33 cellular contexts compared by ENCODE assay signal in the genomic region with DNA sequence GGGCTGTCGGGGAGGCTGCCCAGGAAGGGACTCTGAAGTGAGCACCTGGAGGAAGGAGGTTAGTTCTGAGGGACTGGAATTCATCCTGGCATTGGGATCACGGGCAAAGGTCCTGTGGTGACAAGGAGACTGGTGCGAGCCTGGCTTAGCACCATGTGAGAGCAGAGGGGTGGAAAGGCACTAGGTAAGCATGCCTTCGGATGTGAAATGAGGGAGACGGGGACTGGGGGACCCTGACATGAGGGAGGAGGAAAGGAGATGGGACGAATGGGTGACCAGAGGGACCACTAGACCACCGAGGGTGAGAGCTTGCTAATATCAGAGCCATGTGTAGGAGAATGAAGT. TPM values are rescaled to one million over a fixed set of nuclear protein-coding genes. Genes with fewer than 3 reads are reported as not detected.
"Had no signal": no experiment of that assay in that cellular context is flagged by ENCODE, and none has a peak within 500 bp of the region (broad histone marks: within the 10 kb centered on the region; RNA-seq: fewer than 3 reads in every experiment).

No MANE protein-coding gene starts in this region.

- H3K27ac ChIP-seq: dorsolateral prefrontal cortex, gastrocnemius medialis, prostate gland, right atrium auricular region, testis, tibial artery, vagina had no signal

- H3K9me3 ChIP-seq: gastrocnemius medialis, prostate gland, right atrium auricular region, testis, tibial artery, vagina had no signal

- H3K27ac Mint-ChIP-seq: nephron progenitor cell; stimulated activated effector memory CD8-positive, alpha-beta T cell treated with anti-CD3 and anti-CD28 coated beads, Interleukin-12 subunit alpha, Interleukin-12 subunit beta, amount 100 ng/mL, for 72 hours; type B pancreatic cell had no signal

- ATAC-seq: gastrocnemius medialis; left lobe of liver; naive thymus-derived CD8-positive, alpha-beta T cell; sciatic nerve; stimulated activated effector memory CD8-positive, alpha-beta T cell treated with anti-CD3 and anti-CD28 coated beads, Interleukin-12 subunit alpha, Interleukin-12 subunit beta, amount 100 ng/mL, for 72 hours; stimulated activated naive CD8-positive, alpha-beta T cell treated with anti-CD3 and anti-CD28 coated beads, Interleukin-15, Interleukin-2, amounts not matched to agents 100 U/mL and 50 U/mL, for 24 hours had no signal

- DNase-seq: dorsolateral prefrontal cortex; effector CD4-positive, alpha-beta T cell; foreskin fibroblast; gastrocnemius medialis; head of caudate nucleus; kidney; mesendoderm; midbrain; naive thymus-derived CD8-positive, alpha-beta T cell; nephron progenitor cell; nucleus accumbens; stimulated activated CD4-positive, alpha-beta T cell treated with anti-CD3 and anti-CD28 coated beads, Interleukin-12 subunit alpha, Interleukin-12 subunit beta, amount 100 ng/mL, for 4 hours; stimulated activated CD4-positive, alpha-beta T cell treated with anti-CD3 and anti-CD28 coated beads, Interleukin-1b, Interleukin-23, amount 100 ng/mL, for 48 hours; stimulated activated CD4-positive, alpha-beta T cell treated with anti-CD3 and anti-CD28 coated beads, Interleukin-4, amount 100 ng/mL, for 1 hour; stimulated activated naive CD8-positive, alpha-beta T cell treated with anti-CD3 and anti-CD28 coated beads, Interleukin-15, Interleukin-2, amounts not matched to agents 100 U/mL and 50 U/mL, for 24 hours; substantia nigra; testis had no signal

- H3K27me3 ChIP-seq: right atrium auricular region, testis, vagina had no signal

- H3K4me2 ChIP-seq: smooth muscle cell had no signal

- H3K4me3 Mint-ChIP-seq: naive thymus-derived CD8-positive, alpha-beta T cell; nephron progenitor cell; stimulated activated effector memory CD8-positive, alpha-beta T cell treated with anti-CD3 and anti-CD28 coated beads, Interleukin-12 subunit alpha, Interleukin-12 subunit beta, amount 100 ng/mL, for 72 hours; type B pancreatic cell had no signal

- H3K9me3 Mint-ChIP-seq: naive thymus-derived CD8-positive, alpha-beta T cell; nephron progenitor cell; stimulated activated effector memory CD8-positive, alpha-beta T cell treated with anti-CD3 and anti-CD28 coated beads, Interleukin-12 subunit alpha, Interleukin-12 subunit beta, amount 100 ng/mL, for 72 hours; type B pancreatic cell had no signal

- FAIRE-seq: colon, kidney had no signal

- H3K36me3 ChIP-seq: gastrocnemius medialis, prostate gland, right atrium auricular region, tibial artery, vagina had no signal

- H3K4me1 Mint-ChIP-seq: nephron progenitor cell; stimulated activated effector memory CD8-positive, alpha-beta T cell treated with anti-CD3 and anti-CD28 coated beads, Interleukin-12 subunit alpha, Interleukin-12 subunit beta, amount 100 ng/mL, for 72 hours had no signal

- H3K4me1 ChIP-seq: gastrocnemius medialis, prostate gland, right atrium auricular region, testis, tibial artery, vagina had no signal

- H3K4me3 ChIP-seq: dorsolateral prefrontal cortex, gastrocnemius medialis, prostate gland, right atrium auricular region, smooth muscle cell, testis, tibial artery, vagina had no signal

RNA-seq across cellular contexts. Expression of a gene that starts 3.1 kb away (rescaled TPM):
- total RNA-seq: dorsolateral prefrontal cortex; gastrocnemius medialis; glomerular endothelial cell; kidney; left lobe of liver; lower leg skin; lung microvascular endothelial cell; mucosa of gallbladder; naive thymus-derived CD8-positive, alpha-beta T cell; osteocyte; prostate gland; right atrium auricular region; sciatic nerve; smooth muscle cell; testis; vagina had no signal
- polyA plus RNA-seq: esophagus; naive thymus-derived CD8-positive, alpha-beta T cell; smooth muscle cell had no signal
